9 cellular contexts compared by ENCODE assay signal in the genomic region with DNA sequence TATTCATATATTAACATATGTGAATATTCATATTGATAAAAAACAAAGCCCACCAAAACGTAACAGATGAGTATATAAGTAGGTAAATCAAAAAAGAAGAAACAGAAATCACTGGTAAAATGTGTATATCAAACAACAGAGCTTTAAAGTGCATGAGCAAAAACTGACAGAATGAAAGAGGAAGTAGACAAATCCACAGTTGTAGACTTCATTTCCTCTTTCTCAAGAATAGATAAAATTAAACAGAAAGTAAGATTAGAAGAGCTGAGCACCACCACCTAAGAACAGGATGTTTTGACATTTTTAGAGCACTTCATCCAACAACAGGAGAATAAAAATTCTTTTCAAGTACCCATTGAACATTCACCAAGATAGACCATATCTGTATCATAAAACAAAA.
DNase-seq lines count a peak whose midpoint lies in the region; ATAC-seq, FAIRE-seq and TF ChIP-seq lines count a peak whose summit lies in the region.
"Had no signal": no experiment of that assay in that cellular context is flagged by ENCODE, and none has a peak within 500 bp of the region (broad histone marks: within the 10 kb centered on the region; RNA-seq: fewer than 3 reads in every experiment).

No MANE protein-coding gene starts in this region.

- WGBS in small intestine, 3 donors: 8 to 56% (median 31%) methylated on average over 1 of the region's 1 CpG
- WGBS in suprapubic skin: 38% methylated on average over 1 of the region's 1 CpG

- no peak for TF ChIP-seq CTCF in OCI-LY1 (IDR thresholded peaks at IDR 0.05; ENCODE audit: low read length)
- TF ChIP-seq CTCF in suprapubic skin (IDR thresholded peaks at IDR 0.05): no peak

- H2AFZ ChIP-seq in OCI-LY1 (ENCODE audit: low read length): no peak overlapping the region

- no peaks in the 10 kb centered on the region for H3K9me2 ChIP-seq in OCI-LY1 (ENCODE audit: low read depth, low read length)

- peak overlapping the region; percentile 44 for H3K4me2 ChIP-seq in OCI-LY1 (ENCODE audit: low read length)

- no peak overlapping the region for H3K4me3 ChIP-seq in OCI-LY1 (ENCODE audit: low read depth, low read length, poor library complexity, severe bottlenecking)
- no peak overlapping the region for H3K4me3 ChIP-seq in small intestine (ENCODE audit: low read depth in 1 of 2, low read length in 2 of 2)
- H3K4me3 ChIP-seq in suprapubic skin: no peak overlapping the region

- no peaks in the 10 kb centered on the region for H4K20me1 ChIP-seq in OCI-LY1 (ENCODE audit: insufficient read depth, low read length)

- H3K27ac ChIP-seq in OCI-LY1 (ENCODE audit: low read depth, low read length, poor library complexity, severe bottlenecking) (peak overlapping the region; percentile 65), small intestine (ENCODE audit: low read depth in 1 of 2, low read length in 1 of 2) (no peak overlapping the region), suprapubic skin (no peak overlapping the region)
- H3K27ac ChIP-seq: 22Rv1 had no signal

- H3K79me2 ChIP-seq in OCI-LY1 (ENCODE audit: insufficient read depth, low read length): no peaks in the 10 kb centered on the region

- TF ChIP-seq POLR2A in suprapubic skin (IDR thresholded peaks at IDR 0.05): no peak

- ATAC-seq in activated CD4-positive, CD25-positive, alpha-beta regulatory T cell treated with anti-CD3 and anti-CD28 coated beads, Interleukin-2, amount 50 U/mL, for 24 hours: peak; percentile 77 to 83
- peak; percentile 100 for ATAC-seq in HG02938 (IDR thresholded peaks at IDR 0.05; ENCODE audit: unreplicated experiment)

- H3K9me3 ChIP-seq in OCI-LY1 (ENCODE audit: low read length) (no peaks in the 10 kb centered on the region), small intestine (ENCODE audit: control insufficient read depth, low read depth) (no peaks in the 10 kb centered on the region), suprapubic skin (no peaks in the 10 kb centered on the region)

- H3K27me3 ChIP-seq in OCI-LY1 (ENCODE audit: insufficient read depth, low read length) (no peaks in the 10 kb centered on the region), small intestine (ENCODE audit: control insufficient read depth in 2 of 2, insufficient read depth in 2 of 2, low read length in 2 of 2) (no peaks in the 10 kb centered on the region), suprapubic skin (no peaks in the 10 kb centered on the region)

- H3F3A ChIP-seq in OCI-LY1 (ENCODE audit: insufficient read depth, low read length): no peaks in the 10 kb centered on the region

- H3K4me1 ChIP-seq in OCI-LY1 (ENCODE audit: insufficient read depth, low read length, severe bottlenecking) (peaks cover 16% of the 10 kb centered on the region), small intestine (ENCODE audit: control insufficient read depth in 2 of 2, insufficient read depth in 1 of 2, low read depth in 1 of 2, low read length in 1 of 2) (no peaks in the 10 kb centered on the region), suprapubic skin (no peaks in the 10 kb centered on the region)

- no peak for DNase-seq in activated CD4-positive, CD25-positive, alpha-beta regulatory T cell treated with anti-CD3 and anti-CD28 coated beads, Interleukin-2, amount 50 U/mL, for 72 hours
- DNase-seq in small intestine (peak; percentile 0), suprapubic skin (ENCODE audit: low spot score in 2 of 2) (no peak), OCI-M2 (lab: John Stamatoyannopoulos, UW; ENCODE audit: unreplicated experiment) (no peak)
- no peak for DNase-seq in stimulated activated CD4-positive, alpha-beta T cell treated with anti-CD3 and anti-CD28 coated beads, Interleukin-15, amount 100 ng/mL, for 24 hours

- no peak for TF ChIP-seq EP300 in suprapubic skin (IDR thresholded peaks at IDR 0.05)

- FAIRE-seq in small intestine (lab: Jason Lieb, UNC): no peak

- no peak overlapping the region for H3K9ac ChIP-seq in OCI-LY1 (ENCODE audit: low read length)

- no peaks in the 10 kb centered on the region for H3K36me3 ChIP-seq in OCI-LY1 (ENCODE audit: insufficient read depth, low read length)
- no peaks in the 10 kb centered on the region for H3K36me3 ChIP-seq in small intestine (ENCODE audit: control insufficient read depth in 2 of 2, insufficient read depth in 2 of 2, low read length in 2 of 2)
- no peaks in the 10 kb centered on the region for H3K36me3 ChIP-seq in suprapubic skin
